Comparison of ENCODE assay signal across 9 cellular contexts in genomic region chr5:124743534-124744169, GRCh38. TPM values are rescaled to one million over a fixed set of nuclear protein-coding genes. Genes with fewer than 3 reads are reported as not detected.
DNase-seq lines count a peak whose midpoint lies in the region; ATAC-seq, FAIRE-seq and TF ChIP-seq lines count a peak whose summit lies in the region.
"Had no signal": no experiment of that assay in that cellular context is flagged by ENCODE, and none has a peak within 500 bp of the region (broad histone marks: within the 10 kb centered on the region; RNA-seq: fewer than 3 reads in every experiment).

No MANE protein-coding gene starts in this region.

- H3K27ac ChIP-seq in iPS-20b (ENCODE audit: low read length) (no peak overlapping the region), substantia nigra (ENCODE audit: low read depth, low read length, poor library complexity, severe bottlenecking) (peak overlapping the region; percentile 81)
- no peak overlapping the region for H3K27ac ChIP-seq in CD4-positive, alpha-beta T cell (ENCODE audit: low read depth, low read length)

- intact Hi-C loops in CD4-positive, alpha-beta T cell (cut with DNase I, micrococcal nuclease), result no loop called here

- no peak for TF ChIP-seq POLR2A in H54 (IDR thresholded peaks at IDR 0.05; ENCODE audit: low read depth, low read length)

- POLR2A ChIA-PET in CD4-positive, alpha-beta T cell (lab: Charles Lee), result no interaction called here

- H3K4me1 Mint-ChIP-seq in CD4-positive, alpha-beta T cell (ENCODE audit: low read depth), result peaks cover 29% of the 10 kb centered on the region

- no peaks in the 10 kb centered on the region for H3K36me3 Mint-ChIP-seq in CD4-positive, alpha-beta T cell (ENCODE audit: low read depth)
- H3K36me3 Mint-ChIP-seq: activated naive CD4-positive, alpha-beta T cell treated with anti-CD3 and anti-CD28 coated beads, Interleukin-2, amount 50 U/mL, for 24 hours had no signal

- no peak for ATAC-seq in HG03108 (IDR thresholded peaks at IDR 0.05; ENCODE audit: unreplicated experiment)
- ATAC-seq in CD4-positive, alpha-beta T cell (ENCODE audit: poor library complexity), result no peak

- no peak overlapping the region for H3K4me3 Mint-ChIP-seq in CD4-positive, alpha-beta T cell
- H3K4me3 Mint-ChIP-seq: activated naive CD4-positive, alpha-beta T cell treated with anti-CD3 and anti-CD28 coated beads, Interleukin-2, amount 50 U/mL, for 24 hours had no signal

- H3K4me1 ChIP-seq in HAP-1 (peaks cover 58% of the 10 kb centered on the region), iPS-20b (ENCODE audit: insufficient read depth, low read length) (peaks cover 49% of the 10 kb centered on the region)

- no peak for FAIRE-seq in H54 (lab: Jason Lieb, UNC)

- DNase-seq in HAP-1 (ENCODE audit: low spot score in 2 of 2) (no peak), SK-N-DZ (ENCODE audit: low spot score) (peak; percentile 44), substantia nigra (lab: John Stamatoyannopoulos, UW) (peak in 5 of 49 donors; percentile 10 to 59 (median 20)), H54 (ENCODE audit: insufficient read length, low spot score) (no peak), NCI-H1105 treated with DMSO at 0.1 percent for 48 hours (lab: John Stamatoyannopoulos, UW) (no peak)
- no peak for DNase-seq in CD4-positive, alpha-beta T cell

- H3K9me3 ChIP-seq in HAP-1, result no peaks in the 10 kb centered on the region
- no peaks in the 10 kb centered on the region for H3K9me3 ChIP-seq in iPS-20b (ENCODE audit: insufficient read depth, low read depth, low read length)
- H3K9me3 ChIP-seq in CD4-positive, alpha-beta T cell (ENCODE audit: control insufficient read depth, low read length), result no peaks in the 10 kb centered on the region

- peaks cover 11% of the 10 kb centered on the region for H3K27me3 Mint-ChIP-seq in CD4-positive, alpha-beta T cell

- in situ Hi-C loops in HAP-1 (cut with MboI; ENCODE audit: low sequenced_read_pairs), result no loop called here

- H3K9me3 Mint-ChIP-seq in CD4-positive, alpha-beta T cell, result peaks cover under 1% of the 10 kb centered on the region

- no peaks in the 10 kb centered on the region for H3K36me3 ChIP-seq in HAP-1 (replicated peaks)
- peaks cover 11% of the 10 kb centered on the region for H3K36me3 ChIP-seq in iPS-20b (ENCODE audit: insufficient read depth, low read depth, low read length)

- CTCF ChIA-PET in CD4-positive, alpha-beta T cell (lab: Charles Lee), result no interaction called here

- no peak overlapping the region for H3K27ac Mint-ChIP-seq in CD4-positive, alpha-beta T cell
- H3K27ac Mint-ChIP-seq: activated naive CD4-positive, alpha-beta T cell treated with anti-CD3 and anti-CD28 coated beads, Interleukin-2, amount 50 U/mL, for 24 hours had no signal

- H3K27me3 ChIP-seq in HAP-1 (ENCODE audit: low read depth) (no peaks in the 10 kb centered on the region), iPS-20b (ENCODE audit: insufficient read depth, low read length) (no peaks in the 10 kb centered on the region)
- H3K27me3 ChIP-seq in CD4-positive, alpha-beta T cell (ENCODE audit: control insufficient read depth, insufficient read depth, low read length), result peaks cover 49% of the 10 kb centered on the region

- H3K9ac ChIP-seq in iPS-20b (ENCODE audit: low read depth, low read length), result peak overlapping the region; percentile 88

- peak overlapping the region; percentile 37 for H3K4me3 ChIP-seq in HAP-1
- peak overlapping the region; percentile 87 for H3K4me3 ChIP-seq in iPS-20b (ENCODE audit: low read length)

- no peak for TF ChIP-seq CTCF in CD4-positive, alpha-beta T cell (IDR thresholded peaks at IDR 0.05)

RNA-seq across cellular contexts. Expression of gene ZNF608, which starts 2.8 kb away (rescaled TPM):
- 13.7 and 15.4 TPM in 2 replicates for polyA plus RNA-seq in SK-N-DZ (2014; cell fraction: cytosol; rRNA removed)
- polyA plus RNA-seq in SK-N-DZ (2014; cell fraction: nucleus; rRNA removed), result 19.6 and 20.5 TPM in 2 replicates
- total RNA-seq in CD4-positive, alpha-beta T cell, result under 1 TPM in 1 of 2 experiments, not detected in 1; 0.14 TPM
